14 cellular contexts compared by ENCODE assay signal in the genomic region with DNA sequence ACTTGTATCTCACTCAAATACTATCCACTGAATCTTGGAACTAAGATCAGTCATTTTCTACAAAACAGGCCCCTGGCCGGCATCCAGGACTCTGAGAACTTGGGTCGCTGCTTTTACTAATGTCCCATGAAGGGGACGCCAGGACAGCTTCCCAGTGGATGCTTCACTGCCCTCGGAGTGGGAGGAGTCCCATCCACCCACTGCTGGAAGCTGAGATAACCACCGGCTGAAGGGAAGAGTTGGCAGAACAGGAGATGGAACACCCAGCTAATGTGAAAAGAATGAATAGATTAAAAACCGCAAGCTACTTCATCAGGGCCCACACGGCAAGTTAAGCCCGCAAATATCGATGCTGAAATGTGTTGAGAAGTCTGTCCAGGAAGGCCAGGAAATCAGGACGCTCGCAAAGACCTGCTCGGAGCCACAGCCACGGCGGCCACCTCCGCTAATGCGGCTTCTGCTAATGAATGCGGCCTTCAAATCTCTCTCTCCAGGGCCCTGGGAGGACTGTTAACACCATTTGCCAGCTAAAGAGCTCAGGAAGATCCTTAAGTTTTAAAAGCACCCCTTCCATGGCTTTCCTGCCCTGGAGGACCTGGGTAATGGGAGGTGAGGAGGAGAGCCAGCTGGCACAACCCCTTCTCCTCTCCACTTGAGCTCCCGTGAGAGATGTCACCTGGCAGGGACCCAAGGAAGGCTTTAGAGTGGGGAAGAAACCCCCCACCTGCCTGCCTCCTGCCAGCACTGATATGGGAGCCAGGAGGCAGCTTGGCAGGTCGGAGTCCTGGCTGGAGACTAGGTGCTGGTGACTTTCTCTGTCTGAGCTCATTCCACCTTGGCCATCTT.
DNase-seq lines count a peak whose midpoint lies in the region; ATAC-seq and TF ChIP-seq lines count a peak whose summit lies in the region.
"Had no signal": no experiment of that assay in that cellular context is flagged by ENCODE, and none has a peak within 500 bp of the region (broad histone marks: within the 10 kb centered on the region; RNA-seq: fewer than 3 reads in every experiment).

No MANE protein-coding gene starts in this region.

- no peak overlapping the region for H2AK5ac ChIP-seq in neuronal stem cell (ENCODE audit: low read depth, low read length)

- H3K9me3 ChIP-seq in upper lobe of right lung (no peaks in the 10 kb centered on the region), neuronal stem cell (replicated peaks in 1 of 2; ENCODE audit: control insufficient read depth in 2 of 2, insufficient read depth in 1 of 2, low read depth in 1 of 2, low read length in 2 of 2) (no peaks in the 10 kb centered on the region)
- H3K9me3 ChIP-seq: ascending aorta had no signal

- H3K4me3 Mint-ChIP-seq in natural killer cell treated with Interleukin-12 subunit alpha and Interleukin-12 subunit beta and Interleukin-15 and Interleukin-18, amount 100 ng/mL, for 72 hours: no peak overlapping the region
- H3K4me3 Mint-ChIP-seq in natural killer cell (no peak overlapping the region), brain (no peak overlapping the region)
- H3K4me3 Mint-ChIP-seq: effector memory CD8-positive, alpha-beta T cell had no signal

- no peak overlapping the region for H3K27ac Mint-ChIP-seq in natural killer cell treated with Interleukin-12 subunit alpha and Interleukin-12 subunit beta and Interleukin-15 and Interleukin-18, amount 100 ng/mL, for 72 hours
- no peak overlapping the region for H3K27ac Mint-ChIP-seq in natural killer cell
- H3K27ac Mint-ChIP-seq in brain: peak overlapping the region in 4 of 5 experiments; percentile 10 to 86 (median 83)
- H3K27ac Mint-ChIP-seq: effector memory CD8-positive, alpha-beta T cell had no signal

- H3K79me1 ChIP-seq in neuronal stem cell (ENCODE audit: low read depth, low read length): no peaks in the 10 kb centered on the region

- no peak overlapping the region for H3K4me2 ChIP-seq in neuronal stem cell (ENCODE audit: insufficient read depth, low read length, poor library complexity, severe bottlenecking)

- H3K36me3 Mint-ChIP-seq in natural killer cell treated with Interleukin-12 subunit alpha and Interleukin-12 subunit beta and Interleukin-15 and Interleukin-18, amount 100 ng/mL, for 72 hours: no peaks in the 10 kb centered on the region
- H3K36me3 Mint-ChIP-seq in natural killer cell (no peaks in the 10 kb centered on the region), brain (no peaks in the 10 kb centered on the region)

- H3K9me3 Mint-ChIP-seq in natural killer cell treated with Interleukin-12 subunit alpha and Interleukin-12 subunit beta and Interleukin-15 and Interleukin-18, amount 100 ng/mL, for 72 hours: no peaks in the 10 kb centered on the region
- H3K9me3 Mint-ChIP-seq in natural killer cell (no peaks in the 10 kb centered on the region), brain (peaks cover 0 to 7% (median 0%) of the 10 kb centered on the region in 5 experiments)
- H3K9me3 Mint-ChIP-seq: effector memory CD8-positive, alpha-beta T cell had no signal

- no peak overlapping the region for H4K91ac ChIP-seq in neuronal stem cell (ENCODE audit: low read depth, low read length, poor library complexity)

- no peak for ATAC-seq in natural killer cell treated with Interleukin-12 subunit alpha and Interleukin-12 subunit beta and Interleukin-15 and Interleukin-18, amount 100 ng/mL, for 72 hours
- ATAC-seq in natural killer cell: no peak
- ATAC-seq in upper lobe of right lung: no peak
- ATAC-seq in HG03342 (IDR thresholded peaks at IDR 0.05; ENCODE audit: unreplicated experiment): no peak
- ATAC-seq: effector memory CD8-positive, alpha-beta T cell; left colon had no signal

- H3K36me3 ChIP-seq in upper lobe of right lung (no peaks in the 10 kb centered on the region), neuronal stem cell (replicated peaks in 1 of 2; ENCODE audit: control insufficient read depth in 2 of 2, insufficient read depth in 2 of 2, low read length in 2 of 2) (no peaks in the 10 kb centered on the region)
- H3K36me3 ChIP-seq: ascending aorta had no signal

- H3K27me3 Mint-ChIP-seq in natural killer cell treated with Interleukin-12 subunit alpha and Interleukin-12 subunit beta and Interleukin-15 and Interleukin-18, amount 100 ng/mL, for 72 hours: peaks cover 3 to 17% of the 10 kb centered on the region in 2 donors
- H3K27me3 Mint-ChIP-seq in natural killer cell (ENCODE audit: low read depth in 2 of 2): peaks cover 7 to 10% of the 10 kb centered on the region in 2 donors
- H3K27me3 Mint-ChIP-seq in brain: no peaks in the 10 kb centered on the region

- H3K4me3 ChIP-seq in upper lobe of right lung (no peak overlapping the region), neuronal stem cell (ENCODE audit: low read length in 2 of 2) (no peak overlapping the region)
- H3K4me3 ChIP-seq: ascending aorta had no signal

- H2BK120ac ChIP-seq in neuronal stem cell (ENCODE audit: low read depth, low read length): no peak overlapping the region

- DNase-seq in natural killer cell treated with Interleukin-12 subunit alpha and Interleukin-12 subunit beta and Interleukin-15 and Interleukin-18, amount 100 ng/mL, for 72 hours (ENCODE audit: low spot score): peak; percentile 25
- DNase-seq in natural killer cell (no peak), NCI-H345 (lab: John Stamatoyannopoulos, UW) (peak; percentile 90), upper lobe of right lung (peak; percentile 38), cerebellum (ENCODE audit: low spot score) (no peak), neuronal stem cell (ENCODE audit: low spot score) (no peak)
- DNase-seq: activated CD4-positive, CD25-positive, alpha-beta regulatory T cell treated with anti-CD3 and anti-CD28 coated beads, Interleukin-2, amount 50 U/mL, for 72 hours; effector memory CD8-positive, alpha-beta T cell; Kasumi-1; left colon; stimulated activated CD8-positive, alpha-beta memory T cell treated with anti-CD3 and anti-CD28 coated beads, Interleukin-4, amount 100 ng/mL, for 48 hours had no signal

- no peaks in the 10 kb centered on the region for H3K4me1 ChIP-seq in upper lobe of right lung
- H3K4me1 ChIP-seq in neuronal stem cell (ENCODE audit: control insufficient read depth in 2 of 2, insufficient read depth in 1 of 2, low read depth in 1 of 2, low read length in 2 of 2): peaks cover 0 to 4% of the 10 kb centered on the region in 2 donors
- H3K4me1 ChIP-seq: ascending aorta had no signal

- no peak overlapping the region for H4K8ac ChIP-seq in neuronal stem cell (ENCODE audit: low read depth, low read length)

- H2BK12ac ChIP-seq in neuronal stem cell (ENCODE audit: low read length): no peak overlapping the region

- H2BK5ac ChIP-seq in neuronal stem cell (ENCODE audit: low read length): no peak overlapping the region

- no CpG with 5 or more reads among the region's 19 CpGs for WGBS in neuronal stem cell (ENCODE audit: extremely low coverage in 2 of 2, insufficient read length in 2 of 2, insufficient replicate concordance in 1 of 2), 2 donors

- H3K27me3 ChIP-seq in upper lobe of right lung: peaks cover 7% of the 10 kb centered on the region
- H3K27me3 ChIP-seq in neuronal stem cell (ENCODE audit: control insufficient read depth in 3 of 3, insufficient read depth in 3 of 3, low read depth in 1 of 3, low read length in 3 of 3): peaks cover 0 to 5% (median 0%) of the 10 kb centered on the region in 3 experiments
- H3K27me3 ChIP-seq: ascending aorta had no signal

- H2BK15ac ChIP-seq in neuronal stem cell (ENCODE audit: low read length): no peak overlapping the region

- no peak overlapping the region for H3K23ac ChIP-seq in neuronal stem cell (ENCODE audit: low read depth, low read length, poor library complexity)

- TF ChIP-seq CTCF in natural killer cell (IDR thresholded peaks at IDR 0.05): no peak
- TF ChIP-seq CTCF in brain (conservative IDR thresholded peaks at IDR 0.05): no peak
- TF ChIP-seq CTCF in upper lobe of right lung (IDR thresholded peaks at IDR 0.05): no peak

- H3K9ac ChIP-seq in neuronal stem cell (ENCODE audit: low read depth, low read length, poor library complexity): no peak overlapping the region

- no peaks in the 10 kb centered on the region for H3K4me1 Mint-ChIP-seq in natural killer cell treated with Interleukin-12 subunit alpha and Interleukin-12 subunit beta and Interleukin-15 and Interleukin-18, amount 100 ng/mL, for 72 hours (ENCODE audit: low read depth in 2 of 2)
- H3K4me1 Mint-ChIP-seq in natural killer cell: peaks cover 0 to 4% of the 10 kb centered on the region in 2 donors
- H3K4me1 Mint-ChIP-seq in brain: peaks cover 35% of the 10 kb centered on the region

- H3K18ac ChIP-seq in neuronal stem cell (ENCODE audit: low read length): no peak overlapping the region

- intact Hi-C loops in natural killer cell (cut with micrococcal nuclease): no loop called here
- intact Hi-C loops in upper lobe of right lung (cut with DNase I): no loop called here

- H3K4ac ChIP-seq in neuronal stem cell (ENCODE audit: low read length): no peak overlapping the region

- H2AFZ ChIP-seq in neuronal stem cell (ENCODE audit: low read length): no peak overlapping the region

- H3K14ac ChIP-seq in neuronal stem cell (ENCODE audit: low read length): no peak overlapping the region

- H3K27ac ChIP-seq in upper lobe of right lung (no peak overlapping the region), neuronal stem cell (replicated peaks; ENCODE audit: low read length) (no peak overlapping the region)
- H3K27ac ChIP-seq: ascending aorta had no signal

Comparison
In these comparisons a context has a peak if more than half of its experiments do, and no peak if none do; other contexts are left out.
1. DNase-seq: peak in natural killer cell treated with Interleukin-12 subunit alpha and Interleukin-12 subunit beta and Interleukin-15 and Interleukin-18, amount 100 ng/mL, for 72 hours (single experiment), NCI-H345 (single experiment) and upper lobe of right lung (single experiment); none in natural killer cell (single experiment), cerebellum (single experiment) and neuronal stem cell (single experiment).
2. H3K27ac Mint-ChIP-seq: peak in brain (4 of 5); none in natural killer cell treated with Interleukin-12 subunit alpha and Interleukin-12 subunit beta and Interleukin-15 and Interleukin-18, amount 100 ng/mL, for 72 hours (0 of 2) and natural killer cell (0 of 2).